19 cellular contexts compared by ENCODE assay signal in genomic region chr5:1847611-1848010, GRCh38. TPM values are rescaled to one million over a fixed set of nuclear protein-coding genes. Genes with fewer than 3 reads are reported as not detected.
A peak's percentile ranks its signal among the peaks of the same experiment; 100 is the strongest.
DNase-seq lines count a peak whose midpoint lies in the region; ATAC-seq and TF ChIP-seq lines count a peak whose summit lies in the region.
"Had no signal": no experiment of that assay in that cellular context is flagged by ENCODE, and none has a peak within 500 bp of the region (broad histone marks: within the 10 kb centered on the region; RNA-seq: fewer than 3 reads in every experiment).

No MANE protein-coding gene starts in this region.

- no peak overlapping the region for H3K27ac Mint-ChIP-seq in WTC11
- peak overlapping the region; percentile 31 for H3K27ac Mint-ChIP-seq in progenitor cell of endocrine pancreas
- H3K27ac Mint-ChIP-seq: B cell; CD4-positive, CD25-positive, alpha-beta regulatory T cell; CD8-positive, alpha-beta T cell had no signal

- DNase-seq in Right ventricle myocardium inferior (ENCODE audit: missing footprints) (peak; percentile 27), left ventricle myocardium superior (no peak), WTC11 (ENCODE audit: low spot score) (no peak), lower lobe of right lung (peak; percentile 20), progenitor cell of endocrine pancreas (ENCODE audit: low spot score, unreplicated experiment) (no peak)
- DNase-seq in activated T-cell treated with anti-CD3 and anti-CD28 coated beads, Interleukin-2, amount 50 U/mL, for 48 hours: no peak
- DNase-seq: Caco-2; CD4-positive, CD25-positive, alpha-beta regulatory T cell; CD8-positive, alpha-beta T cell; DMS153; DND-41; GM23248; H7; HCEC 1CT had no signal

- no peaks in the 10 kb centered on the region for H3K36me3 ChIP-seq in lower lobe of right lung
- H3K36me3 ChIP-seq: BLaER1 had no signal

- ATAC-seq in Right ventricle myocardium inferior (no peak), left ventricle myocardium superior (no peak), WTC11 (no peak), lower lobe of right lung (no peak), HG02885 (IDR thresholded peaks at IDR 0.05; ENCODE audit: poor library complexity, unreplicated experiment) (no peak)
- ATAC-seq: CD8-positive, alpha-beta T cell had no signal

- H3K4me1 Mint-ChIP-seq in WTC11 (peaks cover 22% of the 10 kb centered on the region), progenitor cell of endocrine pancreas (ENCODE audit: low read depth) (peaks cover 2% of the 10 kb centered on the region)
- H3K4me1 Mint-ChIP-seq: B cell; CD4-positive, CD25-positive, alpha-beta regulatory T cell had no signal

- H3K4me3 ChIP-seq in lower lobe of right lung: no peak overlapping the region
- H3K4me3 ChIP-seq: BLaER1, GM23248 had no signal

- TF ChIP-seq CTCF in WTC11 (IDR thresholded peaks at IDR 0.05): no peak
- TF ChIP-seq CTCF in lower lobe of right lung (IDR thresholded peaks at IDR 0.05): no peak
- no peak for TF ChIP-seq CTCF in progenitor cell of endocrine pancreas (IDR thresholded peaks at IDR 0.05; ENCODE audit: unreplicated experiment)

- intact Hi-C loops in Right ventricle myocardium inferior (cut with DNase I): no loop called here
- intact Hi-C loops in left ventricle myocardium superior (cut with micrococcal nuclease): no loop called here
- intact Hi-C loops in lower lobe of right lung (cut with DNase I): no loop called here

- H3K4me3 Mint-ChIP-seq in WTC11 (no peak overlapping the region), progenitor cell of endocrine pancreas (ENCODE audit: low read depth) (no peak overlapping the region)
- H3K4me3 Mint-ChIP-seq: B cell; CD4-positive, CD25-positive, alpha-beta regulatory T cell; CD8-positive, alpha-beta T cell had no signal

- H3K27me3 Mint-ChIP-seq in WTC11 (ENCODE audit: low read depth) (peaks cover 57% of the 10 kb centered on the region), progenitor cell of endocrine pancreas (peaks cover 49% of the 10 kb centered on the region)

- H3K27me3 ChIP-seq in lower lobe of right lung (ENCODE audit: low read depth): peaks cover 51% of the 10 kb centered on the region

- CTCF ChIA-PET in WTC11 (lab: Charles Lee): no interaction called here

- no peaks in the 10 kb centered on the region for H3K4me1 ChIP-seq in lower lobe of right lung
- H3K4me1 ChIP-seq: Caco-2 had no signal

- POLR2A ChIA-PET in WTC11 (lab: Charles Lee): no interaction called here

- H3K36me3 Mint-ChIP-seq in WTC11 (no peaks in the 10 kb centered on the region), progenitor cell of endocrine pancreas (ENCODE audit: insufficient read depth) (no peaks in the 10 kb centered on the region)
- H3K36me3 Mint-ChIP-seq: CD4-positive, CD25-positive, alpha-beta regulatory T cell; CD8-positive, alpha-beta T cell had no signal

- H3K9me3 ChIP-seq in lower lobe of right lung: no peaks in the 10 kb centered on the region
- H3K9me3 ChIP-seq: BLaER1 had no signal

- no peak overlapping the region for H3K27ac ChIP-seq in lower lobe of right lung
- H3K27ac ChIP-seq: 22Rv1, BLaER1, C4-2B, GM23248 had no signal

- H3K9me3 Mint-ChIP-seq in WTC11 (no peaks in the 10 kb centered on the region), progenitor cell of endocrine pancreas (ENCODE audit: low read depth) (no peaks in the 10 kb centered on the region)
- H3K9me3 Mint-ChIP-seq: CD8-positive, alpha-beta T cell had no signal

TF ChIP-seq in WTC11, 78 proteins besides CTCF, POLR2A, EP300 and RAD21:
- no peak for TF ChIP-seq MAX (CRISPR knock-in tag; IDR thresholded peaks at IDR 0.05)
- TF ChIP-seq ZNF263 (CRISPR knock-in tag; IDR thresholded peaks at IDR 0.05; ENCODE audit: low read depth): peak; percentile 28; the same call in 1 of the 2 replicates

RNA-seq across cellular contexts. Expression of gene IRX4, which starts 35.1 kb away (rescaled TPM):
- total RNA-seq in Right ventricle myocardium inferior (17.6 TPM), left ventricle myocardium superior (19.6 TPM), WTC11 (2021) (7.0 to 9.0 TPM (median 7.6 TPM) in 3 replicates), lower lobe of right lung (not detected), progenitor cell of endocrine pancreas (0.17 TPM in 1 of 2 replicates, not detected in the other)
- total RNA-seq: B cell; Caco-2; CD4-positive, CD25-positive, alpha-beta regulatory T cell; CD8-positive, alpha-beta T cell; GM23248 had no signal

RNA-seq across cellular contexts. Expression of gene NDUFS6, which starts 46.4 kb away (rescaled TPM):
- total RNA-seq in Right ventricle myocardium inferior (134 TPM), left ventricle myocardium superior (128 TPM), WTC11 (2021) (75.8 to 84.3 TPM (median 77.4 TPM) in 3 replicates), lower lobe of right lung (21.3 TPM), progenitor cell of endocrine pancreas (33.0 and 36.4 TPM in 2 replicates)

RNA-seq across cellular contexts. Expression of gene MRPL36, which starts 48.0 kb away (rescaled TPM):
- 62.3 TPM for total RNA-seq in Right ventricle myocardium inferior
- total RNA-seq in left ventricle myocardium superior: 66.7 TPM
- 52.8 to 61.2 TPM (median 55.9 TPM) in 3 replicates for total RNA-seq in WTC11 (2021)
- total RNA-seq in lower lobe of right lung: 25.1 TPM
- total RNA-seq in progenitor cell of endocrine pancreas: 40.5 and 40.6 TPM in 2 replicates

Comparison
In these comparisons a context has a peak if more than half of its experiments do, and no peak if none do; other contexts are left out.
1. DNase-seq: peak in Right ventricle myocardium inferior (single experiment) and lower lobe of right lung (single experiment); none in left ventricle myocardium superior (single experiment), WTC11 (single experiment), progenitor cell of endocrine pancreas (single experiment) and activated T-cell treated with anti-CD3 and anti-CD28 coated beads, Interleukin-2, amount 50 U/mL, for 48 hours (0 of 2).